Comparison of ENCODE assay signal across 18 cellular contexts in the genomic region with DNA sequence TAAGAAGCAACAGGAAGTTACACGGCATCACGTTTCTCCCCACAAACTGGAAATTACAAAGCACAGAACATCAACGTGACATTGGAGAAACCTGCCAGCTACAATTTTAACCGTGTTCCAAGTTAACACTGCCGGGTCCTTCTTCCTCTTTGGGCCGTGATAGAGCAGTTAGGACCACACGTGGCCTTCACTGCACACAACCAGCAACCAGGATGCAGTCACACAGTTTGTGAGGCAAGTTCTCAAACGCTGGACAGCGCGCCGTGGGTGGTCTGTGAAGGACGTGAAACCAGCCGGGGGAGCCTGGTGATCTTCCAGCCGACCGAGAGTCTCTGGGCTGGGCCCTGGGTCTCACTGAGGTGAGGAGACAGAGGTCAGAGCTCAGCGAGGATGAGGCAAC. TPM values are rescaled to one million over a fixed set of nuclear protein-coding genes. Genes with fewer than 3 reads are reported as not detected.
DNase-seq lines count a peak whose midpoint lies in the region; ATAC-seq and TF ChIP-seq lines count a peak whose summit lies in the region.
"Had no signal": no experiment of that assay in that cellular context is flagged by ENCODE, and none has a peak within 500 bp of the region (broad histone marks: within the 10 kb centered on the region; RNA-seq: fewer than 3 reads in every experiment).

No MANE protein-coding gene starts in this region.

- no peaks in the 10 kb centered on the region for H3K27me3 Mint-ChIP-seq in activated T-cell treated with anti-CD3 and anti-CD28 coated beads, Interleukin-2, amount 50 U/mL, for 72 hours (ENCODE audit: low read depth)

- peak in 1 of 2 donors; percentile 41 for ATAC-seq in activated T-cell treated with anti-CD3 and anti-CD28 coated beads, Interleukin-2, amount 50 U/mL, for 72 hours (replicated peaks in 1 of 2)
- no peak for ATAC-seq in left lobe of liver

- peaks cover 1 to 2% of the 10 kb centered on the region in 2 donors for H3K9me3 Mint-ChIP-seq in activated T-cell treated with anti-CD3 and anti-CD28 coated beads, Interleukin-2, amount 50 U/mL, for 72 hours

- H3K27me3 ChIP-seq in Peyer's patch = no peaks in the 10 kb centered on the region
- peaks cover 0 to 32% (median 0%) of the 10 kb centered on the region in 3 donors for H3K27me3 ChIP-seq in sigmoid colon
- no peaks in the 10 kb centered on the region for H3K27me3 ChIP-seq in effector memory CD4-positive, alpha-beta T cell (replicated peaks; ENCODE audit: control insufficient read depth, insufficient read depth, low read length, poor library complexity, severe bottlenecking)

- WGBS in sigmoid colon, 2 donors = 58 to 75% methylated on average over 16 of the region's 16 CpGs

- intact Hi-C loops in sigmoid colon (cut with DNase I) = no loop called here

- peak overlapping the region in 1 of 2 donors; percentile 43 for H3K4me3 Mint-ChIP-seq in activated T-cell treated with anti-CD3 and anti-CD28 coated beads, Interleukin-2, amount 50 U/mL, for 72 hours
- H3K4me3 Mint-ChIP-seq: immature natural killer cell had no signal

- H3K9me3 ChIP-seq in Peyer's patch (no peaks in the 10 kb centered on the region), sigmoid colon (peaks cover 0 to 3% (median 0%) of the 10 kb centered on the region in 4 donors)
- no peaks in the 10 kb centered on the region for H3K9me3 ChIP-seq in effector memory CD4-positive, alpha-beta T cell (ENCODE audit: control insufficient read depth, low read length)

- H3K4me1 ChIP-seq in Peyer's patch (no peaks in the 10 kb centered on the region), sigmoid colon (no peaks in the 10 kb centered on the region)
- no peaks in the 10 kb centered on the region for H3K4me1 ChIP-seq in effector memory CD4-positive, alpha-beta T cell (ENCODE audit: control insufficient read depth, insufficient read depth, low read length, poor library complexity, severe bottlenecking)
- H3K4me1 ChIP-seq: Caco-2, tibial artery had no signal

- H3K4me1 Mint-ChIP-seq in activated T-cell treated with anti-CD3 and anti-CD28 coated beads, Interleukin-2, amount 50 U/mL, for 72 hours (ENCODE audit: low read depth) = peaks cover 10% of the 10 kb centered on the region

- no peak for TF ChIP-seq EP300 in sigmoid colon (IDR thresholded peaks at IDR 0.05)

- H3K36me3 ChIP-seq in Peyer's patch = no peaks in the 10 kb centered on the region
- H3K36me3 ChIP-seq in sigmoid colon = no peaks in the 10 kb centered on the region
- H3K36me3 ChIP-seq in effector memory CD4-positive, alpha-beta T cell (ENCODE audit: control insufficient read depth, insufficient read depth, low read length) = no peaks in the 10 kb centered on the region
- H3K36me3 ChIP-seq: tibial artery had no signal

- TF ChIP-seq POLR2A in Peyer's patch (IDR thresholded peaks at IDR 0.05) = no peak
- no peak for TF ChIP-seq POLR2A in sigmoid colon (IDR thresholded peaks at IDR 0.05)

- no peak for DNase-seq in activated T-cell treated with anti-CD3 and anti-CD28 coated beads, Interleukin-2, amount 50 U/mL, for 72 hours
- no peak for DNase-seq in activated T-cell treated with anti-CD3 and anti-CD28 coated beads, Interleukin-2, amount 50 U/mL, for 1 hour
- DNase-seq in Peyer's patch (peak in 2 of 3 donors; percentile 30 to 47), left lobe of liver (ENCODE audit: low spot score) (peak; percentile 32), sigmoid colon (peak; percentile 61), cerebellar cortex (ENCODE audit: low spot score) (no peak), NCI-H526 (lab: John Stamatoyannopoulos, UW) (no peak)
- DNase-seq in effector memory CD4-positive, alpha-beta T cell = no peak
- DNase-seq: ACHN, immature natural killer cell, NCI-H1092 treated with DMSO at 0.1 percent for 48 hours, NCI-H446 had no signal

- no peak overlapping the region for H3K4me3 ChIP-seq in Peyer's patch
- H3K4me3 ChIP-seq in sigmoid colon = no peak overlapping the region
- H3K4me3 ChIP-seq in effector memory CD4-positive, alpha-beta T cell (ENCODE audit: insufficient read depth, low read depth, low read length, poor library complexity, severe bottlenecking) = no peak overlapping the region
- H3K4me3 ChIP-seq: SK-N-MC, tibial artery had no signal

- peak overlapping the region; percentile 35 for H3K27ac Mint-ChIP-seq in activated T-cell treated with anti-CD3 and anti-CD28 coated beads, Interleukin-2, amount 50 U/mL, for 72 hours

- peak overlapping the region in 2 of 4 donors; percentile 54 to 57 for H3K27ac ChIP-seq in Peyer's patch
- no peak overlapping the region for H3K27ac ChIP-seq in sigmoid colon
- no peak overlapping the region for H3K27ac ChIP-seq in effector memory CD4-positive, alpha-beta T cell (ENCODE audit: insufficient read depth, low read length, poor library complexity, severe bottlenecking)
- H3K27ac ChIP-seq: epithelial cell of prostate, SK-N-MC, tibial artery had no signal

- no peaks in the 10 kb centered on the region for H3K36me3 Mint-ChIP-seq in activated T-cell treated with anti-CD3 and anti-CD28 coated beads, Interleukin-2, amount 50 U/mL, for 72 hours (ENCODE audit: insufficient read depth in 2 of 2)

- TF ChIP-seq CTCF in Peyer's patch (IDR thresholded peaks at IDR 0.05) = no peak
- TF ChIP-seq CTCF in sigmoid colon (IDR thresholded peaks at IDR 0.05) = no peak

RNA-seq across cellular contexts. Expression of a gene that starts 14.6 kb away (rescaled TPM):
- 10 to 100 TPM; 13.6 to 16.6 TPM for total RNA-seq in activated T-cell treated with anti-CD3 and anti-CD28 coated beads, Interleukin-2, amount 50 U/mL, for 72 hours
- 1 to 10 TPM in 3 of 4 donors, not detected in 1; 1.1 to 9.9 (median 1.3) TPM for total RNA-seq in Peyer's patch
- 0.35 TPM for total RNA-seq in left lobe of liver
- under 1 TPM in 2 of 4 donors, not detected in 2; 0.68 to 0.71 TPM for total RNA-seq in sigmoid colon
- 1 to 10 TPM in 1 of 3 donors, not detected in 2; 6.2 TPM for polyA plus RNA-seq in sigmoid colon
- total RNA-seq: chondrocyte, pulmonary artery endothelial cell had no signal

RNA-seq across cellular contexts. Expression of a gene that starts 14.7 kb away (rescaled TPM):
- 10 to 100 TPM in 1 of 2 donors, 1 to 10 TPM in 1; 8.6 to 10.2 TPM for total RNA-seq in activated T-cell treated with anti-CD3 and anti-CD28 coated beads, Interleukin-2, amount 50 U/mL, for 72 hours
- total RNA-seq in Peyer's patch = 1 to 10 TPM in 2 of 4 donors, not detected in 2; 1.6 to 1.7 TPM
- total RNA-seq in left lobe of liver = 0.35 TPM
- 1 to 10 TPM in 2 of 4 donors, under 1 TPM in 2; 0.81 to 5.3 (median 0.95) TPM for total RNA-seq in sigmoid colon
- polyA plus RNA-seq in sigmoid colon = 1 to 10 TPM in 1 of 3 donors, not detected in 2; 4.6 TPM
- total RNA-seq: chondrocyte, pulmonary artery endothelial cell had no signal

RNA-seq across cellular contexts. Expression of a gene that starts 16.7 kb away (rescaled TPM):
- total RNA-seq in activated T-cell treated with anti-CD3 and anti-CD28 coated beads, Interleukin-2, amount 50 U/mL, for 72 hours = 1 to 10 TPM in 1 of 2 donors, under 1 TPM in 1; 0.38 to 1.7 TPM
- total RNA-seq in Peyer's patch = 10 to 100 TPM in 1 of 4 donors, 1 to 10 TPM in 3; 7.5 to 11.9 (median 8.4) TPM
- 0.83 TPM for total RNA-seq in left lobe of liver
- under 1 TPM in 2 of 4 donors, not detected in 2; 0.28 to 0.33 TPM for total RNA-seq in sigmoid colon
- 1 to 10 TPM; 1.2 to 4.8 (median 1.4) TPM for polyA plus RNA-seq in sigmoid colon
- total RNA-seq: chondrocyte, pulmonary artery endothelial cell had no signal

Comparison
In these comparisons a context has a peak if more than half of its experiments do, and no peak if none do; other contexts are left out.
1. DNase-seq: peak in Peyer's patch (2 of 3), left lobe of liver (single experiment) and sigmoid colon (single experiment); none in activated T-cell treated with anti-CD3 and anti-CD28 coated beads, Interleukin-2, amount 50 U/mL, for 72 hours (0 of 2), activated T-cell treated with anti-CD3 and anti-CD28 coated beads, Interleukin-2, amount 50 U/mL, for 1 hour (single experiment), cerebellar cortex (single experiment), effector memory CD4-positive, alpha-beta T cell (0 of 3) and NCI-H526 (0 of 2).